Comparison of ENCODE assay signal across 1 cellular context in the genomic region with DNA sequence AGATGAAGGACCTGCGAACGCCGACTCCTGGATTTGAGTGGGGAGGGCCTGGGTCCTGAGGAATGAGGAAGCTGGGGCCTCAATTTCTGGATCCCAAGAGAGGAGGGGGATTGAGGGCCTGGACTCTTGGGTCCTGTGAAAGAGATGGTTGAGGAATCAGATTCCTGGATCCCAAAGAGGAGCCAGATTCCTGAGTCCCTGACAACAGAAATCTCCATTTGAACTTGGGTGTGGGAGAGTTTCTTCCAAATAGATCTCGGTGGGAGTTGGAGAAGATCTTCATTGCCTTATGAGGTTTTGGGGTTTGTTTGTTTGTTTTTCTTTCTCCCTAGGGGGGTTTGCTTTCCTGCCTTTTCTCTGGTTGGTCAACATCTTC.
TF ChIP-seq lines count a peak whose summit lies in the region.

No MANE protein-coding gene starts in this region.

TF ChIP-seq in IMR-90, 13 proteins besides CTCF, POLR2A, EP300 and RAD21 (continued from another document):
- no peak for TF ChIP-seq RFX5 (IDR thresholded peaks at IDR 0.05; ENCODE audit: low read depth, low read length)
- no peak for TF ChIP-seq USF2 (IDR thresholded peaks at IDR 0.05; ENCODE audit: low read depth, low read length)
- TF ChIP-seq CHD1 (IDR thresholded peaks at IDR 0.05; ENCODE audit: low read depth, low read length), result no peak
- no peak for TF ChIP-seq NFE2L2 (IDR thresholded peaks at IDR 0.05; ENCODE audit: low read depth, low read length)
- no peak for TF ChIP-seq FOS (IDR thresholded peaks at IDR 0.05; ENCODE audit: low read depth, low read length)
- TF ChIP-seq MXI1 (IDR thresholded peaks at IDR 0.05; ENCODE audit: borderline replicate concordance, low read depth, low read length), result no peak
- TF ChIP-seq, protein P1, sequence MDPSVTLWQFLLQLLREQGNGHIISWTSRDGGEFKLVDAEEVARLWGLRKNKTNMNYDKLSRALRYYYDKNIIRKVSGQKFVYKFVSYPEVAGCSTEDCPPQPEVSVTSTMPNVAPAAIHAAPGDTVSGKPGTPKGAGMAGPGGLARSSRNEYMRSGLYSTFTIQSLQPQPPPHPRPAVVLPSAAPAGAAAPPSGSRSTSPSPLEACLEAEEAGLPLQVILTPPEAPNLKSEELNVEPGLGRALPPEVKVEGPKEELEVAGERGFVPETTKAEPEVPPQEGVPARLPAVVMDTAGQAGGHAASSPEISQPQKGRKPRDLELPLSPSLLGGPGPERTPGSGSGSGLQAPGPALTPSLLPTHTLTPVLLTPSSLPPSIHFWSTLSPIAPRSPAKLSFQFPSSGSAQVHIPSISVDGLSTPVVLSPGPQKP (IDR thresholded peaks at IDR 0.05; ENCODE audit: borderline replicate concordance, low read depth, low read length), result no peak
- TF ChIP-seq CEBPB (IDR thresholded peaks at IDR 0.05; ENCODE audit: low read depth, low read length), result no peak
- TF ChIP-seq SMC3 (IDR thresholded peaks at IDR 0.05; ENCODE audit: low read depth, low read length), result no peak
- TF ChIP-seq MAZ (IDR thresholded peaks at IDR 0.05; ENCODE audit: borderline replicate concordance, low read depth, low read length), result no peak
TF ChIP-seq in IMR-90: peak in this region for 0.
